ENCODE assay signal across 27 cellular contexts in genomic region chr17:49378311-49378710, GRCh38.
"Had no signal": no experiment of that assay in that cellular context is flagged by ENCODE, and none has a peak within 500 bp of the region (broad histone marks: within the 10 kb centered on the region; RNA-seq: fewer than 3 reads in every experiment).

No MANE protein-coding gene starts in this region.

- H3K27ac Mint-ChIP-seq: stimulated activated effector memory CD8-positive, alpha-beta T cell treated with anti-CD3 and anti-CD28 coated beads, Interleukin-12 subunit alpha, Interleukin-12 subunit beta, amount 100 ng/mL, for 72 hours; stimulated activated memory B cell treated with anti-CD40 and anti-IgM and Interleukin-4, amounts not matched to agents 10 μg/mL and 1 μg/mL and 100 μg/mL, for 72 hours; stimulated activated naive CD8-positive, alpha-beta T cell treated with anti-CD3 and anti-CD28 coated beads, Interleukin-15, amount 100 ng/mL, for 72 hours; stimulated activated naive CD8-positive, alpha-beta T cell treated with anti-CD3 and anti-CD28 coated beads, Interleukin-15, Interleukin-2, amounts not matched to agents 100 ng/mL and 50 ng/mL, for 24 hours; type B pancreatic cell had no signal

- H3K27me3 Mint-ChIP-seq: stimulated activated memory B cell treated with anti-CD40 and anti-IgM and Interleukin-4, amounts not matched to agents 10 μg/mL and 1 μg/mL and 100 μg/mL, for 72 hours; stimulated activated naive CD8-positive, alpha-beta T cell treated with anti-CD3 and anti-CD28 coated beads, Interleukin-15, amount 100 ng/mL, for 72 hours; stimulated activated naive CD8-positive, alpha-beta T cell treated with anti-CD3 and anti-CD28 coated beads, Interleukin-15, Interleukin-2, amounts not matched to agents 100 ng/mL and 50 ng/mL, for 24 hours had no signal

- H3K4me1 Mint-ChIP-seq: stimulated activated effector memory CD8-positive, alpha-beta T cell treated with anti-CD3 and anti-CD28 coated beads, Interleukin-12 subunit alpha, Interleukin-12 subunit beta, amount 100 ng/mL, for 72 hours; stimulated activated naive CD8-positive, alpha-beta T cell treated with anti-CD3 and anti-CD28 coated beads, Interleukin-15, amount 100 ng/mL, for 72 hours had no signal

- H3K9me3 Mint-ChIP-seq: stimulated activated effector memory CD8-positive, alpha-beta T cell treated with anti-CD3 and anti-CD28 coated beads, Interleukin-12 subunit alpha, Interleukin-12 subunit beta, amount 100 ng/mL, for 72 hours; stimulated activated naive CD8-positive, alpha-beta T cell treated with anti-CD3 and anti-CD28 coated beads, Interleukin-15, amount 100 ng/mL, for 72 hours; stimulated activated naive CD8-positive, alpha-beta T cell treated with anti-CD3 and anti-CD28 coated beads, Interleukin-15, Interleukin-2, amounts not matched to agents 100 ng/mL and 50 ng/mL, for 24 hours had no signal

- H3K27me3 ChIP-seq: stomach, suprapubic skin, testis, thyroid gland, tibial nerve, transverse colon, upper lobe of left lung, upper lobe of right lung, uterus, vagina had no signal

- H3K27ac ChIP-seq: stomach, suprapubic skin, testis, thoracic aorta, thyroid gland, tibial artery, tibial nerve, transverse colon, upper lobe of left lung, upper lobe of right lung, uterus, vagina had no signal

- H3K36me3 Mint-ChIP-seq: type B pancreatic cell had no signal

- H3K4me1 ChIP-seq: testis, thyroid gland, tibial nerve, transverse colon, upper lobe of right lung, uterus, vagina had no signal

- H3K9me3 ChIP-seq: stomach, suprapubic skin, testis, thoracic aorta, thyroid gland, tibial artery, tibial nerve, transverse colon, upper lobe of left lung, upper lobe of right lung, uterus, vagina had no signal

- H3K4me3 ChIP-seq: stomach, suprapubic skin, testis, thoracic aorta, thyroid gland, tibial artery, tibial nerve, transverse colon, upper lobe of left lung, upper lobe of right lung, uterus, vagina had no signal

- ATAC-seq: stimulated activated effector memory CD8-positive, alpha-beta T cell treated with anti-CD3 and anti-CD28 coated beads, Interleukin-12 subunit alpha, Interleukin-12 subunit beta, amount 100 ng/mL, for 72 hours; stimulated activated memory B cell treated with anti-CD40 and anti-IgM and Interleukin-4, amounts not matched to agents 10 μg/mL and 1 μg/mL and 100 μg/mL, for 72 hours; stimulated activated naive CD8-positive, alpha-beta T cell treated with anti-CD3 and anti-CD28 coated beads, Interleukin-15, amount 100 ng/mL, for 72 hours; stimulated activated naive CD8-positive, alpha-beta T cell treated with anti-CD3 and anti-CD28 coated beads, Interleukin-15, Interleukin-2, amounts not matched to agents 100 U/mL and 50 U/mL, for 24 hours; upper lobe of right lung had no signal

- H3K4me3 Mint-ChIP-seq: stimulated activated effector memory CD8-positive, alpha-beta T cell treated with anti-CD3 and anti-CD28 coated beads, Interleukin-12 subunit alpha, Interleukin-12 subunit beta, amount 100 ng/mL, for 72 hours; stimulated activated memory B cell treated with anti-CD40 and anti-IgM and Interleukin-4, amounts not matched to agents 10 μg/mL and 1 μg/mL and 100 μg/mL, for 72 hours; stimulated activated naive CD8-positive, alpha-beta T cell treated with anti-CD3 and anti-CD28 coated beads, Interleukin-15, amount 100 ng/mL, for 72 hours; stimulated activated naive CD8-positive, alpha-beta T cell treated with anti-CD3 and anti-CD28 coated beads, Interleukin-15, Interleukin-2, amounts not matched to agents 100 ng/mL and 50 ng/mL, for 24 hours; type B pancreatic cell had no signal

- DNase-seq: stimulated activated CD4-positive, alpha-beta T cell treated with anti-CD3 and anti-CD28 coated beads, Interleukin-2, amount 100 ng/mL, for 24 hours; stimulated activated CD4-positive, alpha-beta T cell treated with anti-CD3 and anti-CD28 coated beads, Interleukin-2, amount 100 ng/mL, for 48 hours; stimulated activated CD4-positive, alpha-beta T cell treated with anti-CD3 and anti-CD28 coated beads, Interleukin-4, amount 100 ng/mL, for 1 hour; stimulated activated CD4-positive, alpha-beta T cell treated with anti-CD3 and anti-CD28 coated beads, Interleukin-4, amount 100 ng/mL, for 24 hours; stimulated activated CD4-positive, alpha-beta T cell treated with anti-CD3 and anti-CD28 coated beads, Interleukin-4, amount 100 ng/mL, for 4 hours; stimulated activated CD8-positive, alpha-beta memory T cell treated with anti-CD3 and anti-CD28 coated beads, Interleukin-4, amount 100 ng/mL, for 48 hours; stimulated activated naive CD4-positive, alpha-beta T cell; stimulated activated naive CD4-positive, alpha-beta T cell treated with Interleukin-2 at 50 U/mL for 16 hours; stimulated activated naive CD8-positive, alpha-beta T cell treated with anti-CD3 and anti-CD28 coated beads, Interleukin-15, amount 100 ng/mL, for 72 hours; stimulated activated naive CD8-positive, alpha-beta T cell treated with anti-CD3 and anti-CD28 coated beads, Interleukin-15, Interleukin-2, amounts not matched to agents 100 U/mL and 50 U/mL, for 24 hours; stomach; substantia nigra; testis; thyroid gland; tibial artery; transverse colon; upper lobe of left lung; upper lobe of right lung; uterus had no signal

- H3K36me3 ChIP-seq: stomach, suprapubic skin, thoracic aorta, thyroid gland, tibial artery, tibial nerve, transverse colon, upper lobe of left lung, upper lobe of right lung, uterus, vagina had no signal
